In the genomic region with DNA sequence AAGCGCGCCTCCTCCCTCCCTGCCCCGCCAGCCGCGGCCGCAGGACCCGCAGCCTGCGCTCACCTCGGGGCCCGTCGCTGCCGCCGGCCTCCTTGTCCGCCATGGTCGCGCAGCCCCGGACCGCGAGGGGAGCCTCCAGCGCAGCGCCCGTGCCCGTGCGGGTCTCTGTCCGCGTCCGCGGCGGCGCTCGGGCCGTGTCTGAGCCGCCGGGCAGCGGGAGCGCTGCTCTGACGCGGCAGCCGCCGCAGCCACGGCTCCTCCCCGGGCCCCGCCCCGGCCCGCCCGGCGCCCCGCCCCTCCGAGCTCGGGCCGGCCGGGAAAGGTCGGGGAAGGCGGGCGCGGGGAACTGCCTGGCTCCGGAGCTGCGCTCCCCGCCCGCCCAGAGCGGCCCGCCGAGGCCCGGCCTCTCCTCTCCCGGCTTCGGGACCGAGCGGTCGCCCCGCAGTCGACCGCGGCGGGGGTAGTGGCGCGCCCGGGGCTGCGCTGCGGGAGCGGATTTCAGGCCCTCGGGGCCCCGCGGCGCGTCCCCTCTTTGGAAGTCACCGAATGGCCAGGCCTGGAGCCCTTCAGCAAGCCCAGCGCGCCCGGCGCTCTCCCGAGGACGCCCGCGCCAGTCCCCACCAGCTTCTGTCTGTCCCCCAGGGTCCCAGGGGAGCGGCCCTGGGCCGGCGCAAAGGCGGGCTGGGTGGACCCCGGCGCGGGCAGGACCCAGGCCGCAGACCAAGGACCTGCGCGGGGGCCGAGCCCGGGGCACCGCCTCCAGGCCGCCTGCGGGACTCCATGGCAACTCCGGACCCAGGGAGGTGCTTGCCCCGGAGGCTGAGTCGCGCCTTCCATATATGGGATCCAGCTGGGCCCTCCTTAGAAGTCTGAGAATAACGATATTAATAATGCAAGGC, we compare ENCODE assay signal across 1 cellular context.
TF ChIP-seq lines count a peak whose summit lies in the region.

A gene with protein sequence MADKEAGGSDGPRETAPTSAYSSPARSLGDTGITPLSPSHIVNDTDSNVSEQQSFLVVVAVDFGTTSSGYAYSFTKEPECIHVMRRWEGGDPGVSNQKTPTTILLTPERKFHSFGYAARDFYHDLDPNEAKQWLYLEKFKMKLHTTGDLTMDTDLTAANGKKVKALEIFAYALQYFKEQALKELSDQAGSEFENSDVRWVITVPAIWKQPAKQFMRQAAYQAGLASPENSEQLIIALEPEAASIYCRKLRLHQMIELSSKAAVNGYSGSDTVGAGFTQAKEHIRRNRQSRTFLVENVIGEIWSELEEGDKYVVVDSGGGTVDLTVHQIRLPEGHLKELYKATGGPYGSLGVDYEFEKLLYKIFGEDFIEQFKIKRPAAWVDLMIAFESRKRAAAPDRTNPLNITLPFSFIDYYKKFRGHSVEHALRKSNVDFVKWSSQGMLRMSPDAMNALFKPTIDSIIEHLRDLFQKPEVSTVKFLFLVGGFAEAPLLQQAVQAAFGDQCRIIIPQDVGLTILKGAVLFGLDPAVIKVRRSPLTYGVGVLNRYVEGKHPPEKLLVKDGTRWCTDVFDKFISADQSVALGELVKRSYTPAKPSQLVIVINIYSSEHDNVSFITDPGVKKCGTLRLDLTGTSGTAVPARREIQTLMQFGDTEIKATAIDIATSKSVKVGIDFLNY (minus strand): TSS at position 200 of the 899 bp plus-strand sequence. CDS start 97 bp downstream, at position 103.

TF ChIP-seq in A549, 52 proteins besides CTCF, POLR2A, EP300 and RAD21 (continued from another document):
- no peak for TF ChIP-seq ZSCAN20 (CRISPR knock-in tag; IDR thresholded peaks at IDR 0.05)
- TF ChIP-seq ESRRA (IDR thresholded peaks at IDR 0.05; ENCODE audit: borderline replicate concordance, low read length): no peak
- no peak for TF ChIP-seq FOXS1 (CRISPR knock-in tag; IDR thresholded peaks at IDR 0.05)
- no peak for TF ChIP-seq TP53 (CRISPR knock-in tag; IDR thresholded peaks at IDR 0.05)
- TF ChIP-seq NFE2L2 (conservative IDR thresholded peaks at IDR 0.05; ENCODE audit: low read length): no peak
- TF ChIP-seq FOSB (CRISPR knock-in tag; IDR thresholded peaks at IDR 0.05): no peak
- TF ChIP-seq PHF8 (IDR thresholded peaks at IDR 0.05; ENCODE audit: borderline replicate concordance, low read depth): peak; percentile 93
- TF ChIP-seq HDAC2 (IDR thresholded peaks at IDR 0.05): no peak
- TF ChIP-seq, protein P1, sequence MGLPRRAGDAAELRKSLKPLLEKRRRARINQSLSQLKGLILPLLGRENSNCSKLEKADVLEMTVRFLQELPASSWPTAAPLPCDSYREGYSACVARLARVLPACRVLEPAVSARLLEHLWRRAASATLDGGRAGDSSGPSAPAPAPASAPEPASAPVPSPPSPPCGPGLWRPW (IDR thresholded peaks at IDR 0.05): no peak
- no peak for TF ChIP-seq ZNF302 (CRISPR knock-in tag; IDR thresholded peaks at IDR 0.05)
- TF ChIP-seq CBX8 (IDR thresholded peaks at IDR 0.05): no peak
- TF ChIP-seq CHD4 (IDR thresholded peaks at IDR 0.05; ENCODE audit: borderline replicate concordance): no peak
- TF ChIP-seq BHLHE40 (IDR thresholded peaks at IDR 0.05; ENCODE audit: low read depth, low read length): no peak
- no peak for TF ChIP-seq JUNB (IDR thresholded peaks at IDR 0.05)
- no peak for TF ChIP-seq SMC3 (IDR thresholded peaks at IDR 0.05)
- TF ChIP-seq, protein P2, sequence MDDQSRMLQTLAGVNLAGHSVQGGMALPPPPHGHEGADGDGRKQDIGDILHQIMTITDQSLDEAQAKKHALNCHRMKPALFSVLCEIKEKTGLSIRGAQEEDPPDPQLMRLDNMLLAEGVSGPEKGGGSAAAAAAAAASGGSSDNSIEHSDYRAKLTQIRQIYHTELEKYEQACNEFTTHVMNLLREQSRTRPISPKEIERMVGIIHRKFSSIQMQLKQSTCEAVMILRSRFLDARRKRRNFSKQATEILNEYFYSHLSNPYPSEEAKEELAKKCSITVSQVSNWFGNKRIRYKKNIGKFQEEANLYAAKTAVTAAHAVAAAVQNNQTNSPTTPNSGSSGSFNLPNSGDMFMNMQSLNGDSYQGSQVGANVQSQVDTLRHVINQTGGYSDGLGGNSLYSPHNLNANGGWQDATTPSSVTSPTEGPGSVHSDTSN (IDR thresholded peaks at IDR 0.05): no peak
- TF ChIP-seq, protein P3, sequence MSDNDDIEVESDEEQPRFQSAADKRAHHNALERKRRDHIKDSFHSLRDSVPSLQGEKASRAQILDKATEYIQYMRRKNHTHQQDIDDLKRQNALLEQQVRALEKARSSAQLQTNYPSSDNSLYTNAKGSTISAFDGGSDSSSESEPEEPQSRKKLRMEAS (IDR thresholded peaks at IDR 0.05): 0 out of 2 replicates have a peak, but pooled peaks have one; percentile 11
- TF ChIP-seq CHD2 (IDR thresholded peaks at IDR 0.05; ENCODE audit: low read length, partially characterized antibody): no peak
- TF ChIP-seq, protein P4, sequence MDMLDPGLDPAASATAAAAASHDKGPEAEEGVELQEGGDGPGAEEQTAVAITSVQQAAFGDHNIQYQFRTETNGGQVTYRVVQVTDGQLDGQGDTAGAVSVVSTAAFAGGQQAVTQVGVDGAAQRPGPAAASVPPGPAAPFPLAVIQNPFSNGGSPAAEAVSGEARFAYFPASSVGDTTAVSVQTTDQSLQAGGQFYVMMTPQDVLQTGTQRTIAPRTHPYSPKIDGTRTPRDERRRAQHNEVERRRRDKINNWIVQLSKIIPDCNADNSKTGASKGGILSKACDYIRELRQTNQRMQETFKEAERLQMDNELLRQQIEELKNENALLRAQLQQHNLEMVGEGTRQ (IDR thresholded peaks at IDR 0.05): no peak
- no peak for TF ChIP-seq GATA3 (IDR thresholded peaks at IDR 0.05; ENCODE audit: borderline replicate concordance)
- TF ChIP-seq, protein P5, sequence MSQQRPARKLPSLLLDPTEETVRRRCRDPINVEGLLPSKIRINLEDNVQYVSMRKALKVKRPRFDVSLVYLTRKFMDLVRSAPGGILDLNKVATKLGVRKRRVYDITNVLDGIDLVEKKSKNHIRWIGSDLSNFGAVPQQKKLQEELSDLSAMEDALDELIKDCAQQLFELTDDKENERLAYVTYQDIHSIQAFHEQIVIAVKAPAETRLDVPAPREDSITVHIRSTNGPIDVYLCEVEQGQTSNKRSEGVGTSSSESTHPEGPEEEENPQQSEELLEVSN (IDR thresholded peaks at IDR 0.05; ENCODE audit: borderline replicate concordance, low read depth): peak; percentile 50; the same call in 1 of the 2 replicates
- TF ChIP-seq HOXB5 (CRISPR knock-in tag; IDR thresholded peaks at IDR 0.05): no peak
- TF ChIP-seq RFX5 (IDR thresholded peaks at IDR 0.05): no peak
- no peak for TF ChIP-seq HOXB13 (CRISPR knock-in tag; IDR thresholded peaks at IDR 0.05; ENCODE audit: low read depth)
- TF ChIP-seq, protein P6, sequence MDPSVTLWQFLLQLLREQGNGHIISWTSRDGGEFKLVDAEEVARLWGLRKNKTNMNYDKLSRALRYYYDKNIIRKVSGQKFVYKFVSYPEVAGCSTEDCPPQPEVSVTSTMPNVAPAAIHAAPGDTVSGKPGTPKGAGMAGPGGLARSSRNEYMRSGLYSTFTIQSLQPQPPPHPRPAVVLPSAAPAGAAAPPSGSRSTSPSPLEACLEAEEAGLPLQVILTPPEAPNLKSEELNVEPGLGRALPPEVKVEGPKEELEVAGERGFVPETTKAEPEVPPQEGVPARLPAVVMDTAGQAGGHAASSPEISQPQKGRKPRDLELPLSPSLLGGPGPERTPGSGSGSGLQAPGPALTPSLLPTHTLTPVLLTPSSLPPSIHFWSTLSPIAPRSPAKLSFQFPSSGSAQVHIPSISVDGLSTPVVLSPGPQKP (IDR thresholded peaks at IDR 0.05; ENCODE audit: low read depth, low read length): no peak
- TF ChIP-seq ZC3H11A (IDR thresholded peaks at IDR 0.05): no peak
- no peak for TF ChIP-seq CBX2 (IDR thresholded peaks at IDR 0.05; ENCODE audit: borderline replicate concordance, low read depth)
- TF ChIP-seq CEBPB (IDR thresholded peaks at IDR 0.05): no peak
- no peak for TF ChIP-seq EHF (CRISPR knock-in tag; IDR thresholded peaks at IDR 0.05)
- no peak for TF ChIP-seq KDM1A (IDR thresholded peaks at IDR 0.05; ENCODE audit: low read depth)
- peak; percentile 38 for TF ChIP-seq ZFP36 (IDR thresholded peaks at IDR 0.05; ENCODE audit: borderline replicate concordance, partially characterized antibody)
- TF ChIP-seq MAFK (IDR thresholded peaks at IDR 0.05; ENCODE audit: partially characterized antibody): no peak
- no peak for TF ChIP-seq MAZ (IDR thresholded peaks at IDR 0.05; ENCODE audit: borderline replicate concordance, low read depth, low read length)
- TF ChIP-seq SREBF2 (IDR thresholded peaks at IDR 0.05): no peak
- TF ChIP-seq, protein P7, sequence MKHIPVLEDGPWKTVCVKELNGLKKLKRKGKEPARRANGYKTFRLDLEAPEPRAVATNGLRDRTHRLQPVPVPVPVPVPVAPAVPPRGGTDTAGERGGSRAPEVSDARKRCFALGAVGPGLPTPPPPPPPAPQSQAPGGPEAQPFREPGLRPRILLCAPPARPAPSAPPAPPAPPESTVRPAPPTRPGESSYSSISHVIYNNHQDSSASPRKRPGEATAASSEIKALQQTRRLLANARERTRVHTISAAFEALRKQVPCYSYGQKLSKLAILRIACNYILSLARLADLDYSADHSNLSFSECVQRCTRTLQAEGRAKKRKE (CRISPR knock-in tag; IDR thresholded peaks at IDR 0.05; ENCODE audit: low read depth): no peak
- no peak for TF ChIP-seq NPAS2 (CRISPR knock-in tag; IDR thresholded peaks at IDR 0.05; ENCODE audit: borderline replicate concordance)
- TF ChIP-seq, protein P8, sequence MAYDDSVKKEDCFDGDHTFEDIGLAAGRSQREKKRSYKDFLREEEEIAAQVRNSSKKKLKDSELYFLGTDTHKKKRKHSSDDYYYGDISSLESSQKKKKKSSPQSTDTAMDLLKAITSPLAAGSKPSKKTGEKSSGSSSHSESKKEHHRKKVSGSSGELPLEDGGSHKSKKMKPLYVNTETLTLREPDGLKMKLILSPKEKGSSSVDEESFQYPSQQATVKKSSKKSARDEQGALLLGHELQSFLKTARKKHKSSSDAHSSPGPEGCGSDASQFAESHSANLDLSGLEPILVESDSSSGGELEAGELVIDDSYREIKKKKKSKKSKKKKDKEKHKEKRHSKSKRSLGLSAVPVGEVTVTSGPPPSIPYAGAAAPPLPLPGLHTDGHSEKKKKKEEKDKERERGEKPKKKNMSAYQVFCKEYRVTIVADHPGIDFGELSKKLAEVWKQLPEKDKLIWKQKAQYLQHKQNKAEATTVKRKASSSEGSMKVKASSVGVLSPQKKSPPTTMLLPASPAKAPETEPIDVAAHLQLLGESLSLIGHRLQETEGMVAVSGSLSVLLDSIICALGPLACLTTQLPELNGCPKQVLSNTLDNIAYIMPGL (CRISPR knock-in tag; IDR thresholded peaks at IDR 0.05; ENCODE audit: borderline replicate concordance): no peak
- no peak for TF ChIP-seq EHMT2 (IDR thresholded peaks at IDR 0.05; ENCODE audit: low read depth)
- TF ChIP-seq, protein P9, sequence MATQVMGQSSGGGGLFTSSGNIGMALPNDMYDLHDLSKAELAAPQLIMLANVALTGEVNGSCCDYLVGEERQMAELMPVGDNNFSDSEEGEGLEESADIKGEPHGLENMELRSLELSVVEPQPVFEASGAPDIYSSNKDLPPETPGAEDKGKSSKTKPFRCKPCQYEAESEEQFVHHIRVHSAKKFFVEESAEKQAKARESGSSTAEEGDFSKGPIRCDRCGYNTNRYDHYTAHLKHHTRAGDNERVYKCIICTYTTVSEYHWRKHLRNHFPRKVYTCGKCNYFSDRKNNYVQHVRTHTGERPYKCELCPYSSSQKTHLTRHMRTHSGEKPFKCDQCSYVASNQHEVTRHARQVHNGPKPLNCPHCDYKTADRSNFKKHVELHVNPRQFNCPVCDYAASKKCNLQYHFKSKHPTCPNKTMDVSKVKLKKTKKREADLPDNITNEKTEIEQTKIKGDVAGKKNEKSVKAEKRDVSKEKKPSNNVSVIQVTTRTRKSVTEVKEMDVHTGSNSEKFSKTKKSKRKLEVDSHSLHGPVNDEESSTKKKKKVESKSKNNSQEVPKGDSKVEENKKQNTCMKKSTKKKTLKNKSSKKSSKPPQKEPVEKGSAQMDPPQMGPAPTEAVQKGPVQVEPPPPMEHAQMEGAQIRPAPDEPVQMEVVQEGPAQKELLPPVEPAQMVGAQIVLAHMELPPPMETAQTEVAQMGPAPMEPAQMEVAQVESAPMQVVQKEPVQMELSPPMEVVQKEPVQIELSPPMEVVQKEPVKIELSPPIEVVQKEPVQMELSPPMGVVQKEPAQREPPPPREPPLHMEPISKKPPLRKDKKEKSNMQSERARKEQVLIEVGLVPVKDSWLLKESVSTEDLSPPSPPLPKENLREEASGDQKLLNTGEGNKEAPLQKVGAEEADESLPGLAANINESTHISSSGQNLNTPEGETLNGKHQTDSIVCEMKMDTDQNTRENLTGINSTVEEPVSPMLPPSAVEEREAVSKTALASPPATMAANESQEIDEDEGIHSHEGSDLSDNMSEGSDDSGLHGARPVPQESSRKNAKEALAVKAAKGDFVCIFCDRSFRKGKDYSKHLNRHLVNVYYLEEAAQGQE (IDR thresholded peaks at IDR 0.05): no peak
- peak; percentile 49 to 83; a peak in 3 of 5 replicates for TF ChIP-seq JUN (IDR thresholded peaks at IDR 0.05)
- no peak for TF ChIP-seq MYC (IDR thresholded peaks at IDR 0.05; ENCODE audit: borderline replicate concordance, low read length)
